In the genomic region with DNA sequence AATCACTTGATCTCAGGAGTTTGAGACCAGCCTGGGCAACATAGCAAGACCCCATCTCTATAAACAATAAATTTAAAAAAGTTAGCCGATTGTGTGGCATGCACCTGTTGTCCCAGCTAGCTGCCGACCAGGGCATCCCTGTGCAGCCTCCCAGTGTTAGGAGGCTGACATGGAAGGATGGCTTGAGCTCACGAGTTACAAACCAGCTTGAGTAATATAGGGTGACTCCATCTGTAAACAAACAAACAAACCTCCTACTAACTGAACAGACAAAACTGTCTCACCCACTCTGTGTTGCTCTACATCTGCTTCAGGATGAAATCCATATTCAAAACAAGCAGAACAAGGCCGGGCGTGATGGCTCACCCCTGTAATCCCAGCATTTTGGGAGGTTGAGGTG, we compare ENCODE assay signal across 33 cellular contexts.
"Had no signal": no experiment of that assay in that cellular context is flagged by ENCODE, and none has a peak within 500 bp of the region (broad histone marks: within the 10 kb centered on the region; RNA-seq: fewer than 3 reads in every experiment).

No MANE protein-coding gene starts in this region.

- ATAC-seq: activated CD8-positive, alpha-beta T cell treated with anti-CD3 and anti-CD28 coated beads for 36 hours; activated naive CD4-positive, alpha-beta T cell treated with anti-CD3 and anti-CD28 coated beads, Interleukin-2, amount 50 U/mL, for 72 hours; activated T-cell treated with anti-CD3 and anti-CD28 coated beads, Interleukin-2, amount 50 U/mL, for 4 hours; activated T-cell treated with anti-CD3 and anti-CD28 coated beads, Interleukin-2, amount 50 U/mL, for 72 hours; activated T-helper 17 cell treated with anti-CD3 and anti-CD28 coated beads, Interleukin-2, amount 50 U/mL, for 72 hours had no signal

- H3K27ac ChIP-seq: adrenal gland, cardiac muscle cell, VCaP had no signal

- H3K36me3 ChIP-seq: adrenal gland, cardiac muscle cell had no signal

- DNase-seq: activated B cell treated with CpG ODN at 0.5 μM for 24 hours; activated CD4-positive, alpha-beta memory T cell treated with anti-CD3 and anti-CD28 coated beads for 36 hours; activated CD4-positive, alpha-beta T cell treated with anti-CD3 and anti-CD28 coated beads for 4 hours; activated CD4-positive, alpha-beta T cell treated with anti-CD3 and anti-CD28 coated beads, Interleukin-2, amount 10 ng/mL, durations not matched to agents 24 days and 14 days; activated CD4-positive, alpha-beta T cell treated with anti-CD3 and anti-CD28 coated beads, Interleukin-2, amount 50 U/mL, for 1 hour; activated CD4-positive, alpha-beta T cell treated with anti-CD3 and anti-CD28 coated beads, Interleukin-2, amount 50 U/mL, for 4 hours; activated CD4-positive, CD25-positive, alpha-beta regulatory T cell treated with anti-CD3 and anti-CD28 coated beads, Interleukin-2, amount 50 U/mL, for 72 hours; activated CD8-positive, alpha-beta memory T cell treated with anti-CD3 and anti-CD28 coated beads, Interleukin-2, amount 50 U/mL, for 4 hours; activated CD8-positive, alpha-beta T cell treated with anti-CD3 and anti-CD28 coated beads for 36 hours; activated effector memory CD4-positive, alpha-beta T cell treated with anti-CD3 and anti-CD28 coated beads, Interleukin-2, amount 50 U/mL, for 16 hours; activated gamma-delta T cell treated with Interleukin-2 at 50 U/mL for 16 hours; activated naive CD4-positive, alpha-beta T cell; activated naive CD4-positive, alpha-beta T cell treated with anti-CD3 and anti-CD28 coated beads for 36 hours; activated naive CD4-positive, alpha-beta T cell treated with anti-CD3 and anti-CD28 coated beads, Interleukin-2, amount 50 U/mL, for 16 hours; activated naive CD8-positive, alpha-beta T cell treated with anti-CD3 and anti-CD28 coated beads for 36 hours; activated T-cell treated with anti-CD3 and anti-CD28 coated beads for 4 hours; activated T-cell treated with anti-CD3 and anti-CD28 coated beads, Interleukin-2, amount 50 U/mL, for 1 hour; activated T-cell treated with anti-CD3 and anti-CD28 coated beads, Interleukin-2, amount 50 U/mL, for 4 hours; activated T-cell treated with anti-CD3 and anti-CD28 coated beads, Interleukin-2, amount 50 U/mL, for 72 hours; adrenal gland; amniotic stem cell; aorta; caudate nucleus; cerebellar nuclear complex; T-helper 1 cell; T-helper 2 cell; T-helper 9 cell had no signal

- H3K27me3 ChIP-seq: adrenal gland, cardiac muscle cell had no signal

- H3K4me1 ChIP-seq: adrenal gland had no signal

- H3K9me3 ChIP-seq: adrenal gland had no signal

- FAIRE-seq: bronchial epithelial cell, TTC549 had no signal

- H3K4me3 ChIP-seq: adrenal gland, cardiac muscle cell had no signal
